8 cellular contexts compared by ENCODE assay signal in the genomic region with DNA sequence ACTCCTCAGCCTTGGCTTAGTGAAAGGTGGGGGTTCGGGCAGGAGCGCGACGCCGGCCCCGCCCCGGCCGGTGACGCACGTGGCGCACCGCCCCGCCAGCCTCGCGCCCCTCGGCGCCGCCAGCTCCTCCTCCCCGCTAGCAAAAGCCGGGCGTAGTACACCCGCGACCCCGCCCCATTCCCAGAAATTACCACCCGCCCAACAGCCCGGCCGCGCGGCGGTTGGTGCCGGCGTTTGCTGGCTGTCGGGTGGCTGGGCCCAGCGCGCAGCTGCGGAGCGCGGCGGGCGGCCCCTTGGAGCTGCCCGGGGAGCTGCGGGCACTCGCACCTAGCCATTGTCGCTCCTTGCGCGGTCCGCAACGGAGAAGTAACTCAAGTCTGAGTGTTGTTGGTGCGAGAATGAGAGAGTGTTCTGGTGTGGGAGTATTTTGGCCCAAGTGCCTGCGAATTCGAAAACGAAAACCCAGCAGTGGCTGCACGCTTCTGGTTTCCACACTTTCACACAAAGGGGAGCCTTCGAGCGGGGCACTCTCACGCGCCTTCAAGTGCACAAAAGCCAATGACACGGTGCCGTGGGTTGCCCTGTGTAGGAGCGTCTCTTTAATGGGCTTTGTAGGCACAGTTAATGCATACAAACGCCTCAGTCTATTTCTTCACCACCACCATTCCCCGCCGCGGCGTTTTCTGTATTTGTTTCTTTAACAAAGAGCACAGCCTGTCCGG. TPM values are rescaled to one million over a fixed set of nuclear protein-coding genes. Genes with fewer than 3 reads are reported as not detected.
DNase-seq lines count a peak whose midpoint lies in the region; ATAC-seq and TF ChIP-seq lines count a peak whose summit lies in the region.

No MANE protein-coding gene starts in this region.

- intact Hi-C loops in dendritic cell treated with granulocyte-macrophage colony-stimulating factor and Interleukin-4, amounts not matched to agents 40 ng/mL and 50 ng/mL, for 4 days (cut with micrococcal nuclease) = loop anchor here (1.0 to 10.0 kb wide), 4 partner anchors 29 to 143 kb away; a partner anchor contains a TSS
- intact Hi-C loops in right lobe of liver (cut with DNase I) = no loop called here

- peaks cover 0 to 9% (median 0%) of the 10 kb centered on the region in 4 donors for H3K4me1 ChIP-seq in right lobe of liver

- ATAC-seq in GM19397 (IDR thresholded peaks at IDR 0.05; ENCODE audit: unreplicated experiment) = peak; percentile 70
- ATAC-seq in HG03558 (IDR thresholded peaks at IDR 0.05; ENCODE audit: extremely low read depth, unreplicated experiment) = peak; percentile 42
- peak; percentile 75 to 83 (median 82) for ATAC-seq in right lobe of liver

- H3K4me3 ChIP-seq in right lobe of liver = peak overlapping the region; percentile 91 to 96 (median 92)

- peaks cover 13% of the 10 kb centered on the region for H3K4me1 Mint-ChIP-seq in dendritic cell treated with granulocyte-macrophage colony-stimulating factor and Interleukin-4, amounts not matched to agents 40 ng/mL and 50 ng/mL, for 4 days (ENCODE audit: low read depth)

- H3K36me3 Mint-ChIP-seq in dendritic cell treated with granulocyte-macrophage colony-stimulating factor and Interleukin-4, amounts not matched to agents 40 ng/mL and 50 ng/mL, for 4 days (ENCODE audit: low read depth) = peaks cover 30% of the 10 kb centered on the region

- DNase-seq in CD1c-positive myeloid dendritic cell (ENCODE audit: extremely low spot score) (peak; percentile 97), NCI-H69 (lab: John Stamatoyannopoulos, UW) (peak; percentile 95), right lobe of liver (peak; percentile 97 to 98 (median 98))
- DNase-seq in activated CD4-positive, alpha-beta T cell treated with anti-CD3 and anti-CD28 coated beads, Interleukin-2, amount 50 U/mL, for 24 hours (ENCODE audit: low read depth in 1 of 2, low spot score in 1 of 2) = peak; percentile 76 to 79
- peak; percentile 89 for DNase-seq in stimulated activated CD4-positive, alpha-beta T cell treated with anti-CD3 and anti-CD28 coated beads, Interleukin-4, amount 100 ng/mL, for 24 hours

- H3K9me3 Mint-ChIP-seq in dendritic cell treated with granulocyte-macrophage colony-stimulating factor and Interleukin-4, amounts not matched to agents 40 ng/mL and 50 ng/mL, for 4 days = no peaks in the 10 kb centered on the region

- no peaks in the 10 kb centered on the region for H3K36me3 ChIP-seq in right lobe of liver

- peak overlapping the region; percentile 98 to 99 (median 99) for H3K27ac ChIP-seq in right lobe of liver

- peak; percentile 94 for TF ChIP-seq POLR2A in right lobe of liver (IDR thresholded peaks at IDR 0.05)

- peak overlapping the region; percentile 98 for H3K27ac Mint-ChIP-seq in dendritic cell treated with granulocyte-macrophage colony-stimulating factor and Interleukin-4, amounts not matched to agents 40 ng/mL and 50 ng/mL, for 4 days

- no peaks in the 10 kb centered on the region for H3K27me3 ChIP-seq in right lobe of liver

- TF ChIP-seq CTCF in right lobe of liver (IDR thresholded peaks at IDR 0.05) = no peak

- H3K4me3 Mint-ChIP-seq in dendritic cell treated with granulocyte-macrophage colony-stimulating factor and Interleukin-4, amounts not matched to agents 40 ng/mL and 50 ng/mL, for 4 days = peak overlapping the region; percentile 95

- under 1% methylated on average over 40 of the region's 66 CpGs for WGBS in right lobe of liver (ENCODE audit: insufficient coverage, low coverage, low lambda C conversion rate, missing lambda C conversion rate)

- H3K27me3 Mint-ChIP-seq in dendritic cell treated with granulocyte-macrophage colony-stimulating factor and Interleukin-4, amounts not matched to agents 40 ng/mL and 50 ng/mL, for 4 days = no peaks in the 10 kb centered on the region

- no peaks in the 10 kb centered on the region for H3K9me3 ChIP-seq in right lobe of liver

RNA-seq across cellular contexts. Expression of a gene that starts 1.0 kb away (rescaled TPM):
- total RNA-seq in right lobe of liver = 10 to 100 TPM; 14.0 to 24.3 (median 16.7) TPM

Comparison
In these comparisons a context has a peak if more than half of its experiments do, and no peak if none do; other contexts are left out.
1. Peak in every context shown above with its lines: DNase-seq, ATAC-seq, H3K4me3 ChIP-seq and H3K27ac ChIP-seq.